In genomic region chr17:75124819-75125162, GRCh38 we compare ENCODE assay signal across 1 cellular context.
TF ChIP-seq lines count a peak whose summit lies in the region.

No MANE protein-coding gene starts in this region.

TF ChIP-seq in A549, 52 proteins besides CTCF, POLR2A, EP300 and RAD21:
- TF ChIP-seq BCL3 (IDR thresholded peaks at IDR 0.05) = no peak
- TF ChIP-seq SMC3 (IDR thresholded peaks at IDR 0.05) = no peak
- peak; percentile 88; the same call in 1 of the 2 replicates for TF ChIP-seq TP53 (CRISPR knock-in tag; IDR thresholded peaks at IDR 0.05)
- peak; percentile 74 for TF ChIP-seq EHF (CRISPR knock-in tag; IDR thresholded peaks at IDR 0.05)
- no peak for TF ChIP-seq CBX2 (IDR thresholded peaks at IDR 0.05; ENCODE audit: borderline replicate concordance, low read depth)
- TF ChIP-seq ZC3H11A (IDR thresholded peaks at IDR 0.05) = no peak
- no peak for TF ChIP-seq PBX3 (IDR thresholded peaks at IDR 0.05)
- TF ChIP-seq HOXB5 (CRISPR knock-in tag; IDR thresholded peaks at IDR 0.05) = peak; percentile 12
- no peak for TF ChIP-seq FOXS1 (CRISPR knock-in tag; IDR thresholded peaks at IDR 0.05)
- TF ChIP-seq ZSCAN20 (CRISPR knock-in tag; IDR thresholded peaks at IDR 0.05) = 0 out of 2 replicates have a peak, but pooled peaks have one; percentile 69
- TF ChIP-seq USF2 (IDR thresholded peaks at IDR 0.05) = no peak
- 0 out of 2 replicates have a peak, but pooled peaks have one; percentile 35 for TF ChIP-seq TFCP2L1 (CRISPR knock-in tag; IDR thresholded peaks at IDR 0.05)
- no peak for TF ChIP-seq MAZ (IDR thresholded peaks at IDR 0.05; ENCODE audit: borderline replicate concordance, low read depth, low read length)
- no peak for TF ChIP-seq REST (IDR thresholded peaks at IDR 0.05)
- TF ChIP-seq HES2 (IDR thresholded peaks at IDR 0.05) = no peak
